In the genomic region with DNA sequence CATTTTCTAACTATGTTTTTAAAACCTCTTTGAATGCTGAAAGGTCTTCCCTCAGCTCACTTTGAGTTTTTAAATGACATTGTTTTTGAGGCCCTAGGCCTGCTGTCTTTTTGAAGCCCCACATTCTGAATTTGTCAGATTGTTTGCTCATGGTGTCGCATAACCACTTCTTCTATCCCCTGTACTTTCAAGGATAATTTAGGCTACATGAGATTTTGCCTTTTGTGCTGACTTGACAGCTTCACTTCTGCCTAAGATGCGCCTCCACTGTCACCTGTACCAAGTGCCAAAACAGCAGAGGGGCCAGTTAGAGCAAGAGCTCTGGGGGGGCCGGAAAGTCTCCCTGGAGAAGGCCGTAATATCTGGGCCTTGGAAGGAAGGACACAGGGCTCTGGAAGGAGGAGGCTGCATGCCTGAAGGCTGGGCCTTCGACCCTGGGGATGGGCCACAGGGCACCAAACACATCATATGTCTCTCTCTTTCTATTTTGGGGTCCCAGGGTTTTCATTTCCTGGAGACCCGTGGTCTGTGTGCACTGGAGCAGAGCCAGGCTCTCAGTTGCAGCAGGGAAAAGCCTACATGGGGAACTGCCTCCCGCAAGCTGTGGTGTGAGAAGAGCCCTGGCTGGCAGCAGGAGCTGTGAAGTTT, we compare ENCODE assay signal across 1 cellular context.
TF ChIP-seq lines count a peak whose summit lies in the region.

No MANE protein-coding gene starts in this region.

TF ChIP-seq in IMR-90, 13 proteins besides CTCF, POLR2A, EP300 and RAD21 (continued from another document):
- peak; percentile 78 for TF ChIP-seq MAFK (IDR thresholded peaks at IDR 0.05; ENCODE audit: low read depth, low read length)
